1 cellular context compared by ENCODE assay signal in the genomic region with DNA sequence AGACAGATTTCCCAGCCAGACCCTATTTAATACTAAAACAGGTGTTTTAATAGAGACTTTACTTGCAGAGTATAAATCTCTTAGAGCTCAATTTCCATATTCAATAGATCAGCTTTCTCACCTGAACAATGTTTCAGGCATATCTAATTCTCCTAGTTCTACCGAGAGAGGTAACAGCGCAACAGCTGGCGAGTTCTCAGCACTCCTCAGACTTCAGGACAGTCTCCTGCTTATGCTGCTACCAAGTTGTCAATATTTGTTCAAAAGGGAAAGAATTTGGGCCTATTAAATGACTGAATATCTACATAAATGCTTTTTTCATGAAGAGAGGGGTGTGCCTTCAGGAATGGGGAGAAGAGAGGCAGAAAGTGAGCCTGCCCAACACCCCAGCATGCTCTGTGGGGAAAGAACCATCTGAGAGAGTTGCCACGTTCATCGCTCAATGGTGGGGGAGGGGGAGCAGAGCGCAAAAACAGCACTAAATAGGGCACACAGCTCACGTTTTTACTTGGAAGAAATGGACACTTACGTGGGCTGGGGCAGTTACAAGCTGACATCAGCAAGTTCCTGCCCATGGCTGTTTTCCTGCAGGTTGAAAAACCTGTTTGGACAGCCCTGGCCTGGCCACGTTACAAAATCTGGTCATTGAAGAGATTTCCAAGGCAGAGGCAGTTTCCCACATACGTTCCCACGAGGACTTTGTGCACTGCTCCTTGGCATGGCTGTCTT.
TF ChIP-seq lines count a peak whose summit lies in the region.

No MANE protein-coding gene starts in this region.

TF ChIP-seq in IMR-90, 13 proteins besides CTCF, POLR2A, EP300 and RAD21 (continued from another document):
- TF ChIP-seq, protein P1, sequence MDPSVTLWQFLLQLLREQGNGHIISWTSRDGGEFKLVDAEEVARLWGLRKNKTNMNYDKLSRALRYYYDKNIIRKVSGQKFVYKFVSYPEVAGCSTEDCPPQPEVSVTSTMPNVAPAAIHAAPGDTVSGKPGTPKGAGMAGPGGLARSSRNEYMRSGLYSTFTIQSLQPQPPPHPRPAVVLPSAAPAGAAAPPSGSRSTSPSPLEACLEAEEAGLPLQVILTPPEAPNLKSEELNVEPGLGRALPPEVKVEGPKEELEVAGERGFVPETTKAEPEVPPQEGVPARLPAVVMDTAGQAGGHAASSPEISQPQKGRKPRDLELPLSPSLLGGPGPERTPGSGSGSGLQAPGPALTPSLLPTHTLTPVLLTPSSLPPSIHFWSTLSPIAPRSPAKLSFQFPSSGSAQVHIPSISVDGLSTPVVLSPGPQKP (IDR thresholded peaks at IDR 0.05; ENCODE audit: borderline replicate concordance, low read depth, low read length): no peak
- TF ChIP-seq MXI1 (IDR thresholded peaks at IDR 0.05; ENCODE audit: borderline replicate concordance, low read depth, low read length) (no peak), MAZ (IDR thresholded peaks at IDR 0.05; ENCODE audit: borderline replicate concordance, low read depth, low read length) (no peak), MAFK (IDR thresholded peaks at IDR 0.05; ENCODE audit: low read depth, low read length) (no peak), RFX5 (IDR thresholded peaks at IDR 0.05; ENCODE audit: low read depth, low read length) (no peak), CEBPB (IDR thresholded peaks at IDR 0.05; ENCODE audit: low read depth, low read length) (no peak)
- TF ChIP-seq, protein P2, sequence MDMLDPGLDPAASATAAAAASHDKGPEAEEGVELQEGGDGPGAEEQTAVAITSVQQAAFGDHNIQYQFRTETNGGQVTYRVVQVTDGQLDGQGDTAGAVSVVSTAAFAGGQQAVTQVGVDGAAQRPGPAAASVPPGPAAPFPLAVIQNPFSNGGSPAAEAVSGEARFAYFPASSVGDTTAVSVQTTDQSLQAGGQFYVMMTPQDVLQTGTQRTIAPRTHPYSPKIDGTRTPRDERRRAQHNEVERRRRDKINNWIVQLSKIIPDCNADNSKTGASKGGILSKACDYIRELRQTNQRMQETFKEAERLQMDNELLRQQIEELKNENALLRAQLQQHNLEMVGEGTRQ (IDR thresholded peaks at IDR 0.05; ENCODE audit: low read depth, low read length): no peak
